In the genomic region with DNA sequence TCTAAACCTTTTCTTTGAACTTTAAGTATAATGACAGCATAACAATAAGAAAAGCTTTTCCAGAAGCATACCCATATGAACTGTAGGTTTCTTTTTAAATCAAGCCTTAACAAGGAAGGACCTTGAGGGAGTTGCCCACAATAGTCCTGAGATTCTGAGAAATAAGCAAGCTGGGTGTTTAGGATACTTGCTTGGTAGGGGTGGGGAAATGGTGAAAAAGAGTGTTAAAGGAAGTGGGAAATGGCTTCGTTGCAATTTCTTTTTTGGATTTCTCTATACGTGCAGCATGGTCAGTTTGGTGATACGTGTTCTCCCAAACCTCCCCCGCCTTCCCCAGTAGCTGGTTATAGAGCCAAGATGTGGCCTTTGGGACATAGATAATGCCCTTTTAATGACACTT, we compare ENCODE assay signal across 15 cellular contexts. TPM values are rescaled to one million over a fixed set of nuclear protein-coding genes. Genes with fewer than 3 reads are reported as not detected.
A peak's percentile ranks its signal among the peaks of the same experiment; 100 is the strongest.
DNase-seq lines count a peak whose midpoint lies in the region; ATAC-seq and FAIRE-seq lines count a peak whose summit lies in the region.
"Had no signal": no experiment of that assay in that cellular context is flagged by ENCODE, and none has a peak within 500 bp of the region (broad histone marks: within the 10 kb centered on the region; RNA-seq: fewer than 3 reads in every experiment).

No MANE protein-coding gene starts in this region.

- H3K27ac Mint-ChIP-seq in activated T-helper 17 cell treated with anti-CD3 and anti-CD28 coated beads, Interleukin-2, amount 50 U/mL, for 72 hours = no peak overlapping the region
- H3K27ac Mint-ChIP-seq in activated T-helper 2 cell treated with anti-CD3 and anti-CD28 coated beads, Interferon-gamma antibody, Interleukin-2, Interleukin-4, amounts not matched to agents 10 μg/mL and 5 μg/mL and 100 μg/mL, durations not matched to agents 14 hours and 24 hours and 36 hours = no peak overlapping the region
- no peak overlapping the region for H3K27ac Mint-ChIP-seq in immature natural killer cell
- H3K27ac Mint-ChIP-seq: CD4-positive, CD25-positive, alpha-beta regulatory T cell; HFFc6 had no signal

- H3K4me3 Mint-ChIP-seq in activated T-helper 17 cell treated with anti-CD3 and anti-CD28 coated beads, Interleukin-2, amount 50 U/mL, for 72 hours = peak overlapping the region; percentile 65
- H3K4me3 Mint-ChIP-seq in activated T-helper 2 cell treated with anti-CD3 and anti-CD28 coated beads, Interferon-gamma antibody, Interleukin-2, Interleukin-4, amounts not matched to agents 10 μg/mL and 5 μg/mL and 100 μg/mL, durations not matched to agents 14 hours and 24 hours and 36 hours (ENCODE audit: low read depth) = no peak overlapping the region
- H3K4me3 Mint-ChIP-seq in immature natural killer cell = no peak overlapping the region
- H3K4me3 Mint-ChIP-seq: CD4-positive, CD25-positive, alpha-beta regulatory T cell; HFFc6 had no signal

- DNase-seq in NCI-H82 (lab: John Stamatoyannopoulos, UW) (peak; percentile 11), NCI-H82 treated with DMSO at 0.1 percent for 48 hours (lab: John Stamatoyannopoulos, UW; ENCODE audit: unreplicated experiment) (no peak), GM19239 (ENCODE audit: insufficient read length, low spot score) (no peak), kidney glomerular epithelial cell (lab: John Stamatoyannopoulos, UW) (no peak), immature natural killer cell (no peak)
- no peak for DNase-seq in activated T-helper 2 cell treated with anti-CD3 and anti-CD28 coated beads, Interferon-gamma antibody, Interleukin-2, Interleukin-4, amounts not matched to agents 10 μg/mL and 5 μg/mL and 100 μg/mL, durations not matched to agents 14 hours and 24 hours and 36 hours (ENCODE audit: low spot score)
- DNase-seq: AML-193; CD4-positive, CD25-positive, alpha-beta regulatory T cell; DMS53; GF-D8; HCEC 1CT; HFFc6 had no signal

- H3K36me3 Mint-ChIP-seq in activated T-helper 17 cell treated with anti-CD3 and anti-CD28 coated beads, Interleukin-2, amount 50 U/mL, for 72 hours (ENCODE audit: low read depth) = peaks cover 100% of the 10 kb centered on the region
- H3K36me3 Mint-ChIP-seq in activated T-helper 2 cell treated with anti-CD3 and anti-CD28 coated beads, Interferon-gamma antibody, Interleukin-2, Interleukin-4, amounts not matched to agents 10 μg/mL and 5 μg/mL and 100 μg/mL, durations not matched to agents 14 hours and 24 hours and 36 hours (ENCODE audit: low read depth) = peaks cover 81% of the 10 kb centered on the region
- peaks cover 9 to 38% (median 22%) of the 10 kb centered on the region in 3 donors for H3K36me3 Mint-ChIP-seq in immature natural killer cell

- H3K4me1 Mint-ChIP-seq in activated T-helper 17 cell treated with anti-CD3 and anti-CD28 coated beads, Interleukin-2, amount 50 U/mL, for 72 hours = peaks cover 36% of the 10 kb centered on the region
- peaks cover 27% of the 10 kb centered on the region for H3K4me1 Mint-ChIP-seq in activated T-helper 2 cell treated with anti-CD3 and anti-CD28 coated beads, Interferon-gamma antibody, Interleukin-2, Interleukin-4, amounts not matched to agents 10 μg/mL and 5 μg/mL and 100 μg/mL, durations not matched to agents 14 hours and 24 hours and 36 hours (ENCODE audit: low read depth)
- peaks cover 0 to 5% of the 10 kb centered on the region in 2 donors for H3K4me1 Mint-ChIP-seq in immature natural killer cell

- no peaks in the 10 kb centered on the region for H3K9me3 Mint-ChIP-seq in activated T-helper 17 cell treated with anti-CD3 and anti-CD28 coated beads, Interleukin-2, amount 50 U/mL, for 72 hours
- no peaks in the 10 kb centered on the region for H3K9me3 Mint-ChIP-seq in activated T-helper 2 cell treated with anti-CD3 and anti-CD28 coated beads, Interferon-gamma antibody, Interleukin-2, Interleukin-4, amounts not matched to agents 10 μg/mL and 5 μg/mL and 100 μg/mL, durations not matched to agents 14 hours and 24 hours and 36 hours
- H3K9me3 Mint-ChIP-seq in immature natural killer cell = no peaks in the 10 kb centered on the region
- H3K9me3 Mint-ChIP-seq: HFFc6 had no signal

- ATAC-seq in activated T-helper 17 cell treated with anti-CD3 and anti-CD28 coated beads, Interleukin-2, amount 50 U/mL, for 72 hours (replicated peaks) = no peak
- ATAC-seq: K562 had no signal

- intact Hi-C loops in activated T-helper 2 cell treated with anti-CD3 and anti-CD28 coated beads, Interferon-gamma antibody, Interleukin-2, Interleukin-4, amounts not matched to agents 10 μg/mL and 5 μg/mL and 100 μg/mL, durations not matched to agents 14 hours and 24 hours and 36 hours (cut with micrococcal nuclease) = loop anchor here (2.0 kb wide), 2 partner anchors 17 to 25 kb away; partner anchors contain the start of gene INSIG2

- peak; percentile 85 for FAIRE-seq in GM19239 (lab: Jason Lieb, UNC)
- FAIRE-seq: HTR-8/SVneo, K562 had no signal

- no peaks in the 10 kb centered on the region for H3K27me3 Mint-ChIP-seq in activated T-helper 17 cell treated with anti-CD3 and anti-CD28 coated beads, Interleukin-2, amount 50 U/mL, for 72 hours
- no peaks in the 10 kb centered on the region for H3K27me3 Mint-ChIP-seq in activated T-helper 2 cell treated with anti-CD3 and anti-CD28 coated beads, Interferon-gamma antibody, Interleukin-2, Interleukin-4, amounts not matched to agents 10 μg/mL and 5 μg/mL and 100 μg/mL, durations not matched to agents 14 hours and 24 hours and 36 hours (ENCODE audit: low read depth)
- H3K27me3 Mint-ChIP-seq in immature natural killer cell (ENCODE audit: low read depth in 3 of 3) = peaks cover 0 to 2% (median 0%) of the 10 kb centered on the region in 3 donors
- H3K27me3 Mint-ChIP-seq: CD4-positive, CD25-positive, alpha-beta regulatory T cell had no signal

RNA-seq across cellular contexts. Expression of gene INSIG2, which starts 17.2 kb away (rescaled TPM):
- total RNA-seq in activated T-helper 17 cell treated with anti-CD3 and anti-CD28 coated beads, Interleukin-2, amount 50 U/mL, for 72 hours = 100 to 1,000 TPM in 1 of 2 donors, 10 to 100 TPM in 1; 75.4 to 309 TPM
- 48.4 and 51.6 TPM in 2 replicates for total RNA-seq in activated T-helper 2 cell treated with anti-CD3 and anti-CD28 coated beads, Interferon-gamma antibody, Interleukin-2, Interleukin-4, amounts not matched to agents 10 μg/mL and 5 μg/mL and 100 μg/mL, durations not matched to agents 14 hours and 24 hours and 36 hours
- polyA plus RNA-seq in immature natural killer cell = 10 to 100 TPM; 15.9 to 19.8 (median 19.1) TPM
